Comparison of ENCODE assay signal across 31 cellular contexts in the genomic region with DNA sequence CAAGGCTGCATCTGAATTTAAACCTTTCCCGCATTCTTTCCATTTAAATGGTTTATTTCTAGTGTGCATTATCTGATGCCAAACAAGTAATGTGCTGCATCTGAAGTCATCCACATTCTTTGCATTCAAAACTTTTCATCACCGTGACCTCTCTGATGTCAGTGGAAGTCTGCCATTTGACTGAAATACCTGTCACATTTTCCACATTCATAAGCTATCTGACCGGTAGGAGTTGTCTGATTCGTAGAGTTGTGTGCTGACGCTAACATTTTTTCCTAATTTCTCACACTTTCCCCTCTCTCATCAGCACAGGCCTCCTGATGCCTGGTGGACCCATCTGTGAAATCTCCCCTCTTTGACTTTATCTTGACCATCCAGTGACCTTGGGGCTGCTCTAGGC.
DNase-seq lines count a peak whose midpoint lies in the region; ATAC-seq and TF ChIP-seq lines count a peak whose summit lies in the region.
"Had no signal": no experiment of that assay in that cellular context is flagged by ENCODE, and none has a peak within 500 bp of the region (broad histone marks: within the 10 kb centered on the region; RNA-seq: fewer than 3 reads in every experiment).

No MANE protein-coding gene starts in this region.

- TF ChIP-seq CTCF in fibroblast of mammary gland (conservative IDR thresholded peaks at IDR 0.05; ENCODE audit: control insufficient read depth, insufficient read depth, low read depth, low read length) (no peak), osteoblast (IDR thresholded peaks at IDR 0.05; ENCODE audit: extremely low read depth, low read depth, low read length) (no peak)

- H3K36me3 ChIP-seq in adipocyte (ENCODE audit: control insufficient read depth, insufficient read depth, low read length, severe bottlenecking) (no peaks in the 10 kb centered on the region), osteoblast (ENCODE audit: insufficient read depth, low read length) (no peaks in the 10 kb centered on the region)
- H3K36me3 ChIP-seq: heart right ventricle, prostate gland, sigmoid colon, vagina, WERI-Rb-1 had no signal

- H3K4me3 ChIP-seq in adipocyte (ENCODE audit: low read length) = no peak overlapping the region
- H3K4me3 ChIP-seq in fibroblast of mammary gland (ENCODE audit: control insufficient read depth, low read depth, low read length) = no peak overlapping the region
- no peak overlapping the region for H3K4me3 ChIP-seq in osteoblast (ENCODE audit: insufficient read depth, low read length)
- H3K4me3 ChIP-seq: dorsolateral prefrontal cortex, heart right ventricle, prostate gland, sigmoid colon, testis, vagina had no signal

- H3K9ac ChIP-seq in adipocyte (ENCODE audit: low read length) = no peak overlapping the region

- H3K79me2 ChIP-seq in osteoblast (ENCODE audit: insufficient read depth, low read length) = no peaks in the 10 kb centered on the region

- peaks cover 4% of the 10 kb centered on the region for H3K27me3 ChIP-seq in adipocyte (replicated peaks; ENCODE audit: control insufficient read depth, insufficient read depth, low read length)
- peaks cover 11% of the 10 kb centered on the region for H3K27me3 ChIP-seq in osteoblast (ENCODE audit: insufficient read depth, low read length)
- H3K27me3 ChIP-seq: testis, vagina had no signal

- H4K20me1 ChIP-seq in osteoblast (ENCODE audit: insufficient read depth, low read length) = no peaks in the 10 kb centered on the region

- H3K9me3 ChIP-seq in adipocyte (ENCODE audit: control insufficient read depth, low read length) (no peaks in the 10 kb centered on the region), osteoblast (ENCODE audit: low read depth, low read length) (no peaks in the 10 kb centered on the region)
- H3K9me3 ChIP-seq: heart right ventricle, prostate gland, sigmoid colon, testis, vagina had no signal

- H3K4me2 ChIP-seq in osteoblast (ENCODE audit: insufficient read depth, low read length) = no peak overlapping the region

- DNase-seq in EL (peak; percentile 26), adipocyte (ENCODE audit: low read depth) (peak; percentile 3), fibroblast of mammary gland (ENCODE audit: low read depth) (peak; percentile 2), osteoblast (ENCODE audit: insufficient read length, low spot score, missing footprints) (peak; percentile 38), NCI-H1694 treated with DMSO at 0.1 percent for 48 hours (lab: John Stamatoyannopoulos, UW) (no peak), nucleus accumbens (lab: John Stamatoyannopoulos, UW) (no peak)
- DNase-seq: activated CD4-positive, alpha-beta T cell treated with anti-CD3 and anti-CD28 coated beads, Interleukin-2, amount 10 ng/mL, durations not matched to agents 7 days and 5 days; activated gamma-delta T cell treated with Interleukin-2 at 50 U/mL for 16 hours; activated T-cell treated with anti-CD3 and anti-CD28 coated beads, Interleukin-2, amount 50 U/mL, for 4 hours; amniotic stem cell; CD4-positive, CD25-positive, alpha-beta regulatory T cell; central memory CD4-positive, alpha-beta T cell; dorsolateral prefrontal cortex; heart right ventricle; left colon; mammary epithelial cell; NCI-H1092; NCI-H187 treated with DMSO at 0.1 percent for 48 hours; NCI-H2171 treated with DMSO at 0.1 percent for 48 hours; NCI-H526; SHP77 treated with DMSO at 0.1 percent for 48 hours; sigmoid colon; stimulated activated CD4-positive, alpha-beta T cell treated with anti-CD3 and anti-CD28 coated beads, Interleukin-4, amount 100 ng/mL, for 4 hours; SW 1271; T-helper 9 cell; testis; WERI-Rb-1 had no signal

- H2AFZ ChIP-seq in osteoblast (ENCODE audit: low read length) = no peak overlapping the region

- H3K4me1 ChIP-seq in adipocyte (ENCODE audit: control insufficient read depth, insufficient read depth, low read length) (no peaks in the 10 kb centered on the region), osteoblast (ENCODE audit: insufficient read depth, low read length) (no peaks in the 10 kb centered on the region)
- H3K4me1 ChIP-seq: heart right ventricle, prostate gland, sigmoid colon, testis, vagina had no signal

- ATAC-seq in GM19452 (IDR thresholded peaks at IDR 0.05; ENCODE audit: unreplicated experiment) (no peak), HG03045 (IDR thresholded peaks at IDR 0.05; ENCODE audit: unreplicated experiment) (no peak)
- ATAC-seq: activated T-cell treated with anti-CD3 and anti-CD28 coated beads, Interleukin-2, amount 50 U/mL, for 4 hours; heart right ventricle; left colon had no signal

- H3K27ac ChIP-seq in osteoblast (ENCODE audit: low read depth, low read length) = no peak overlapping the region
- H3K27ac ChIP-seq: dorsolateral prefrontal cortex, heart right ventricle, prostate gland, sigmoid colon, testis, vagina, WERI-Rb-1 had no signal

Comparison
In these comparisons a context has a peak if more than half of its experiments do, and no peak if none do; other contexts are left out.
1. DNase-seq: peak in EL (single experiment), adipocyte (single experiment), fibroblast of mammary gland (single experiment) and osteoblast (single experiment); none in NCI-H1694 treated with DMSO at 0.1 percent for 48 hours (single experiment) and nucleus accumbens (0 of 56).